In genomic region chr7:44408596-44408995, GRCh38 we compare ENCODE assay signal across 18 cellular contexts.
DNase-seq lines count a peak whose midpoint lies in the region; ATAC-seq lines count a peak whose summit lies in the region.
"Had no signal": no experiment of that assay in that cellular context is flagged by ENCODE, and none has a peak within 500 bp of the region (broad histone marks: within the 10 kb centered on the region; RNA-seq: fewer than 3 reads in every experiment).

No MANE protein-coding gene starts in this region.

- no peak overlapping the region for H3K4me3 ChIP-seq in HUES64 (ENCODE audit: low read length)
- H3K4me3 ChIP-seq in iPS-20b (ENCODE audit: low read length), result peak overlapping the region; percentile 11; the same call in 1 of the 2 replicates

- POLR2A ChIA-PET in T-cell (lab: Charles Lee), result no interaction called here

- peaks cover 11% of the 10 kb centered on the region for H3K9me3 ChIP-seq in HUES64 (ENCODE audit: insufficient read depth, low read depth, low read length)
- peaks cover 8% of the 10 kb centered on the region for H3K9me3 ChIP-seq in iPS-20b (ENCODE audit: insufficient read depth, low read depth, low read length)

- no peaks in the 10 kb centered on the region for H3K27me3 ChIP-seq in HUES64 (ENCODE audit: insufficient read depth, low read length)
- no peaks in the 10 kb centered on the region for H3K27me3 ChIP-seq in iPS-20b (ENCODE audit: insufficient read depth, low read length)

- H3K27ac Mint-ChIP-seq in T-cell, result no peak overlapping the region
- H3K27ac Mint-ChIP-seq: stimulated activated naive CD8-positive, alpha-beta T cell treated with anti-CD3 and anti-CD28 coated beads, Interleukin-15, Interleukin-2, amounts not matched to agents 100 ng/mL and 50 ng/mL, for 24 hours had no signal

- CTCF ChIA-PET in T-cell (lab: Charles Lee), result no interaction called here

- no peak for ATAC-seq in T-cell (replicated peaks in 1 of 4)
- ATAC-seq in activated T-cell treated with anti-CD3 and anti-CD28 coated beads, Interleukin-2, amount 50 U/mL, for 4 hours, result no peak
- ATAC-seq: naive thymus-derived CD8-positive, alpha-beta T cell had no signal

- peaks cover 0 to 3% (median 0%) of the 10 kb centered on the region in 3 donors for H3K9me3 Mint-ChIP-seq in T-cell
- H3K9me3 Mint-ChIP-seq in activated T-cell treated with anti-CD3 and anti-CD28 coated beads, Interleukin-2, amount 50 U/mL, for 4 hours, result no peaks in the 10 kb centered on the region

- H3K27ac ChIP-seq in HUES64 (ENCODE audit: low read depth, low read length) (peak overlapping the region; percentile 76; the same call in 1 of the 2 replicates), cingulate gyrus (ENCODE audit: low read depth, low read length) (peak overlapping the region; percentile 8), iPS-20b (ENCODE audit: low read length) (no peak overlapping the region)

- DNase-seq in pons (ENCODE audit: low spot score) (peak; percentile 55), putamen (ENCODE audit: low spot score) (no peak), T-cell (no peak), DMS79 (lab: John Stamatoyannopoulos, UW) (no peak)
- no peak for DNase-seq in activated T-cell treated with anti-CD3 and anti-CD28 coated beads, Interleukin-2, amount 50 U/mL, for 4 hours
- DNase-seq: activated CD4-positive, alpha-beta T cell treated with anti-CD3 and anti-CD28 coated beads for 1 hour; COR-L47; effector CD4-positive, alpha-beta T cell; EL; naive thymus-derived CD8-positive, alpha-beta T cell; NCI-H1436; NCI-H226; SHP77 treated with DMSO at 0.1 percent for 48 hours; T1000 had no signal

- no peaks in the 10 kb centered on the region for H3K27me3 Mint-ChIP-seq in T-cell
- H3K27me3 Mint-ChIP-seq in activated T-cell treated with anti-CD3 and anti-CD28 coated beads, Interleukin-2, amount 50 U/mL, for 4 hours (ENCODE audit: low read depth), result no peaks in the 10 kb centered on the region
- H3K27me3 Mint-ChIP-seq: naive thymus-derived CD8-positive, alpha-beta T cell; stimulated activated naive CD8-positive, alpha-beta T cell treated with anti-CD3 and anti-CD28 coated beads, Interleukin-15, Interleukin-2, amounts not matched to agents 100 ng/mL and 50 ng/mL, for 24 hours had no signal

- WGBS in HUES64, result 7% methylated on average over 3 of the region's 3 CpGs

- peaks cover 53% of the 10 kb centered on the region for H3K36me3 Mint-ChIP-seq in T-cell
- peaks cover 32% of the 10 kb centered on the region for H3K36me3 Mint-ChIP-seq in activated T-cell treated with anti-CD3 and anti-CD28 coated beads, Interleukin-2, amount 50 U/mL, for 4 hours (ENCODE audit: insufficient read depth)

- H3K4me1 ChIP-seq in HUES64 (ENCODE audit: insufficient read depth, low read length) (peaks cover 25% of the 10 kb centered on the region), iPS-20b (ENCODE audit: insufficient read depth, low read length) (peaks cover 13% of the 10 kb centered on the region; the same call in 1 of the 2 replicates)

- H3K4me1 Mint-ChIP-seq in T-cell, result peaks cover 24 to 35% (median 24%) of the 10 kb centered on the region in 3 donors
- peaks cover 14% of the 10 kb centered on the region for H3K4me1 Mint-ChIP-seq in activated T-cell treated with anti-CD3 and anti-CD28 coated beads, Interleukin-2, amount 50 U/mL, for 4 hours (ENCODE audit: low read depth)

- H3K9ac ChIP-seq in HUES64 (ENCODE audit: low read depth, low read length) (no peak overlapping the region), iPS-20b (ENCODE audit: low read depth, low read length) (peak overlapping the region; percentile 18; the same call in 1 of the 2 replicates)

- H3K36me3 ChIP-seq in HUES64 (ENCODE audit: insufficient read depth, low read length), result peaks cover 11% of the 10 kb centered on the region; the same call in 1 of the 2 replicates
- peaks cover 22% of the 10 kb centered on the region for H3K36me3 ChIP-seq in iPS-20b (ENCODE audit: insufficient read depth, low read depth, low read length)

- no peak overlapping the region for H3K4me3 Mint-ChIP-seq in T-cell
- no peak overlapping the region for H3K4me3 Mint-ChIP-seq in activated T-cell treated with anti-CD3 and anti-CD28 coated beads, Interleukin-2, amount 50 U/mL, for 4 hours
- H3K4me3 Mint-ChIP-seq: stimulated activated naive CD8-positive, alpha-beta T cell treated with anti-CD3 and anti-CD28 coated beads, Interleukin-15, Interleukin-2, amounts not matched to agents 100 ng/mL and 50 ng/mL, for 24 hours had no signal
